23 cellular contexts compared by ENCODE assay signal in the genomic region with DNA sequence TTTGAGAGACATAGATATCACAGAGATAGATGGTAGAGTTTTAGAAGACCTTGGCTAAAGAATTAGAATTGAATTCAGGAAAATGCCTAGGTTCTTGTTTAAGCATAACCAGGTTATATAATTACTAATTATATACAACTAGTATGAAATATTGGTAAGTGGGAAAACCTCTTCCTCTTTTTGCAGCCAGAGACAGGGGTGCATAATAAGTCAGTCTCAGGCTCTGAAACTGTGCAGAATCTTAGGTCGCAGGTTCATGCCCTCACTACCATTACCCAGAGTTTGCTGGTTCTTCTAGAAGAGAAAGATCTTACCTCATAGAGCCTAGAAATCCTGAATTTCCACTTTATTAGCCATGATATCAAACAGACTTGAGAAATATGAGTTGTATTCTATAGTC.
DNase-seq lines count a peak whose midpoint lies in the region; ATAC-seq, FAIRE-seq and TF ChIP-seq lines count a peak whose summit lies in the region.
"Had no signal": no experiment of that assay in that cellular context is flagged by ENCODE, and none has a peak within 500 bp of the region (broad histone marks: within the 10 kb centered on the region; RNA-seq: fewer than 3 reads in every experiment).

No MANE protein-coding gene starts in this region.

- in situ Hi-C loops in GM12878 (cut with MboI) = no loop called here

- H3K4me1 ChIP-seq in GM12878 (ENCODE audit: control insufficient read depth, insufficient read depth, low read length) (no peaks in the 10 kb centered on the region), neuronal stem cell (ENCODE audit: control insufficient read depth in 2 of 2, insufficient read depth in 1 of 2, low read depth in 1 of 2, low read length in 2 of 2) (no peaks in the 10 kb centered on the region)
- H3K4me1 ChIP-seq: BE2C, SJSA1 had no signal

- no peak overlapping the region for H2BK15ac ChIP-seq in neuronal stem cell (ENCODE audit: low read length)

- no peak for TF ChIP-seq POLR2A in GM12891 (IDR thresholded peaks at IDR 0.05; ENCODE audit: low read depth, low read length)
- no peak for TF ChIP-seq POLR2A in GM12878 (IDR thresholded peaks at IDR 0.05; ENCODE audit: low read depth, low read length)

- no peak overlapping the region for H3K9ac ChIP-seq in GM12878 (ENCODE audit: control insufficient read depth, insufficient read depth, low read length)
- H3K9ac ChIP-seq in neuronal stem cell (ENCODE audit: low read depth, low read length, poor library complexity) = no peak overlapping the region

- H3K4me3 ChIP-seq in GM12878 (no peak overlapping the region), neuronal stem cell (ENCODE audit: low read length in 2 of 2) (no peak overlapping the region)
- H3K4me3 ChIP-seq: SJSA1 had no signal

- no peaks in the 10 kb centered on the region for H3K9me3 ChIP-seq in GM12878 (replicated peaks; ENCODE audit: control insufficient read depth, insufficient read depth, low read length)
- peaks cover 0 to 3% of the 10 kb centered on the region in 2 donors for H3K9me3 ChIP-seq in neuronal stem cell (replicated peaks in 1 of 2; ENCODE audit: control insufficient read depth in 2 of 2, insufficient read depth in 1 of 2, low read depth in 1 of 2, low read length in 2 of 2)
- H3K9me3 ChIP-seq: BE2C, SJSA1 had no signal

- H3K36me3 ChIP-seq in GM12878 (ENCODE audit: control insufficient read depth in 2 of 2, insufficient read depth in 2 of 2, low read length in 1 of 2) = no peaks in the 10 kb centered on the region
- no peaks in the 10 kb centered on the region for H3K36me3 ChIP-seq in neuronal stem cell (replicated peaks in 1 of 2; ENCODE audit: control insufficient read depth in 2 of 2, insufficient read depth in 2 of 2, low read length in 2 of 2)
- H3K36me3 ChIP-seq: BE2C, SJSA1 had no signal

- no peaks in the 10 kb centered on the region for H3K4me1 Mint-ChIP-seq in activated T-helper 17 cell treated with anti-CD3 and anti-CD28 coated beads, Interleukin-2, amount 50 U/mL, for 72 hours
- H3K4me1 Mint-ChIP-seq: T-cell had no signal

- no peak for TF ChIP-seq CTCF in GM12878 (IDR thresholded peaks at IDR 0.05 in 2 of 3, conservative IDR thresholded peaks at IDR 0.05 in 1 of 3; ENCODE audit: control insufficient read depth in 2 of 3, extremely low read depth in 1 of 3, insufficient read depth in 1 of 3, low read depth in 3 of 3, low read length in 3 of 3)

- TF ChIP-seq RAD21 in GM12878 (IDR thresholded peaks at IDR 0.05; ENCODE audit: insufficient read depth, low read depth, low read length) = no peak

- H3K79me2 ChIP-seq in GM12878 (ENCODE audit: control insufficient read depth, insufficient read depth, low read length) = no peaks in the 10 kb centered on the region

- H2AK5ac ChIP-seq in neuronal stem cell (ENCODE audit: low read depth, low read length) = no peak overlapping the region

- RAD21 ChIA-PET in GM12878 (lab: Charles Lee; ENCODE audit: unreplicated experiment) = no interaction called here

- SMC1A ChIA-PET in GM12878 (lab: Charles Lee; ENCODE audit: uncharacterized antibody, unreplicated experiment) = interaction anchor here (1.7 kb wide), 1 partner anchor 12 kb away, joined by 5 read pairs; no protein-coding TSS in a partner anchor

- H3K27ac Mint-ChIP-seq in activated T-helper 17 cell treated with anti-CD3 and anti-CD28 coated beads, Interleukin-2, amount 50 U/mL, for 72 hours = no peak overlapping the region
- H3K27ac Mint-ChIP-seq: T-cell had no signal

- CTCF ChIA-PET in GM12878 (lab: Yijun Ruan, JAX) = no interaction called here

- no peaks in the 10 kb centered on the region for H3K27me3 Mint-ChIP-seq in activated T-helper 17 cell treated with anti-CD3 and anti-CD28 coated beads, Interleukin-2, amount 50 U/mL, for 72 hours

- H3K27me3 ChIP-seq in GM12878 (replicated peaks in 1 of 2; ENCODE audit: control insufficient read depth in 2 of 2, insufficient read depth in 2 of 2, low read length in 1 of 2) (no peaks in the 10 kb centered on the region), neuronal stem cell (ENCODE audit: control insufficient read depth in 3 of 3, insufficient read depth in 3 of 3, low read depth in 1 of 3, low read length in 3 of 3) (no peaks in the 10 kb centered on the region)
- H3K27me3 ChIP-seq: BE2C, SJSA1 had no signal

- intact Hi-C loops in GM12878 (cut with micrococcal nuclease; ENCODE audit: unreplicated experiment) = no loop called here

- no peak overlapping the region for H3K18ac ChIP-seq in neuronal stem cell (ENCODE audit: low read length)

- H3K79me1 ChIP-seq in neuronal stem cell (ENCODE audit: low read depth, low read length) = no peaks in the 10 kb centered on the region

- ATAC-seq in GM21786 (IDR thresholded peaks at IDR 0.05; ENCODE audit: unreplicated experiment) (peak; percentile 51), HG03432 (IDR thresholded peaks at IDR 0.05; ENCODE audit: unreplicated experiment) (peak; percentile 51), GM12878 (peak; percentile 68)
- no peak for ATAC-seq in activated T-helper 17 cell treated with anti-CD3 and anti-CD28 coated beads, Interleukin-2, amount 50 U/mL, for 72 hours (replicated peaks)
- ATAC-seq: HepG2, T-cell had no signal

- H4K91ac ChIP-seq in neuronal stem cell (ENCODE audit: low read depth, low read length, poor library complexity) = no peak overlapping the region

- no peak overlapping the region for H3K4ac ChIP-seq in neuronal stem cell (ENCODE audit: low read length)

- H3K4me2 ChIP-seq in GM12878 (ENCODE audit: control insufficient read depth, insufficient read depth) (no peak overlapping the region), neuronal stem cell (ENCODE audit: insufficient read depth, low read length, poor library complexity, severe bottlenecking) (no peak overlapping the region)

- TF ChIP-seq EP300 in GM12878 (IDR thresholded peaks at IDR 0.05; ENCODE audit: borderline replicate concordance in 1 of 2, control insufficient read depth in 1 of 2, low read depth in 2 of 2, low read length in 2 of 2) = no peak

- DNase-seq in GM12891 (ENCODE audit: insufficient read length, low spot score) = no peak
- DNase-seq in GM12878 (ENCODE audit: low read depth, low spot score) = no peak
- no peak for DNase-seq in neuronal stem cell (ENCODE audit: low spot score)
- no peak for DNase-seq in germinal center (ENCODE audit: low spot score)
- DNase-seq: 8988T, ACHN, BE2C, Calu3, MV-4-11, NCI-H1105 treated with DMSO at 0.1 percent for 48 hours, NCI-H146, NCI-H1930, NCI-H446 treated with DMSO at 0.1 percent for 48 hours, NCI-H526 treated with DMSO at 0.1 percent for 48 hours, Right ventricle myocardium superior, RPMI8226, T-cell had no signal

- H2BK12ac ChIP-seq in neuronal stem cell (ENCODE audit: low read length) = no peak overlapping the region

- no peak overlapping the region for H3K23ac ChIP-seq in neuronal stem cell (ENCODE audit: low read depth, low read length, poor library complexity)

- no peak overlapping the region for H3K27ac ChIP-seq in GM12878 (ENCODE audit: control insufficient read depth, insufficient read depth)
- no peak overlapping the region for H3K27ac ChIP-seq in neuronal stem cell (replicated peaks; ENCODE audit: low read length)
- H3K27ac ChIP-seq: SJSA1 had no signal

- H2AFZ ChIP-seq in GM12878 (ENCODE audit: control insufficient read depth, low read depth, low read length) = no peak overlapping the region
- no peak overlapping the region for H2AFZ ChIP-seq in neuronal stem cell (ENCODE audit: low read length)

- POLR2A ChIA-PET in GM12878 (lab: Charles Lee) = no interaction called here

- no peaks in the 10 kb centered on the region for H3K36me3 Mint-ChIP-seq in activated T-helper 17 cell treated with anti-CD3 and anti-CD28 coated beads, Interleukin-2, amount 50 U/mL, for 72 hours (ENCODE audit: low read depth)
- H3K36me3 Mint-ChIP-seq: T-cell had no signal

- BruUV-seq in GM12878 (replicated peaks; lab: Mats Ljungman, UMichigan) = no TSS peak

- H3K14ac ChIP-seq in neuronal stem cell (ENCODE audit: low read length) = no peak overlapping the region

- H2BK120ac ChIP-seq in neuronal stem cell (ENCODE audit: low read depth, low read length) = no peak overlapping the region

- H4K20me1 ChIP-seq in GM12878 (ENCODE audit: control insufficient read depth, insufficient read depth) = no peaks in the 10 kb centered on the region

- no peak overlapping the region for H4K8ac ChIP-seq in neuronal stem cell (ENCODE audit: low read depth, low read length)

- FAIRE-seq in GM12891 (lab: Jason Lieb, UNC) (no peak), GM12878 (lab: Jason Lieb, UNC) (no peak)
- FAIRE-seq: H54, HepG2 had no signal

- H3K9me3 Mint-ChIP-seq in activated T-helper 17 cell treated with anti-CD3 and anti-CD28 coated beads, Interleukin-2, amount 50 U/mL, for 72 hours = no peaks in the 10 kb centered on the region

- H3K4me3 Mint-ChIP-seq in activated T-helper 17 cell treated with anti-CD3 and anti-CD28 coated beads, Interleukin-2, amount 50 U/mL, for 72 hours = no peak overlapping the region
- H3K4me3 Mint-ChIP-seq: T-cell had no signal

- no peak overlapping the region for H2BK5ac ChIP-seq in neuronal stem cell (ENCODE audit: low read length)

- 54% methylated on average over 1 of the region's 1 CpG for WGBS in GM12878 (ENCODE audit: insufficient coverage, insufficient replicate concordance, low lambda C conversion rate, missing lambda C conversion rate)
- WGBS in neuronal stem cell (ENCODE audit: extremely low coverage in 2 of 2, insufficient read length in 2 of 2, insufficient replicate concordance in 1 of 2), 2 donors = no CpG with 5 or more reads among the region's 1 CpG

TF ChIP-seq in GM12891, 5 proteins besides CTCF, POLR2A, EP300 and RAD21:
- no peak for TF ChIP-seq TAF1 (IDR thresholded peaks at IDR 0.05; ENCODE audit: low read depth, low read length)
- no peak for TF ChIP-seq PAX5 (IDR thresholded peaks at IDR 0.05; ENCODE audit: insufficient read depth, low read length, severe bottlenecking)
- TF ChIP-seq POU2F2 (IDR thresholded peaks at IDR 0.05; ENCODE audit: low read depth, low read length) = no peak
- peak; percentile 72 for TF ChIP-seq SPI1 (IDR thresholded peaks at IDR 0.05; ENCODE audit: low read depth, low read length)
- no peak for TF ChIP-seq POLR2AphosphoS5 (IDR thresholded peaks at IDR 0.05; ENCODE audit: low read depth, low read length)
TF ChIP-seq in GM12891: peak in this region for 1.

TF ChIP-seq in GM12878, 131 proteins besides CTCF, POLR2A, EP300 and RAD21:
- no peak for TF ChIP-seq CBX3 (IDR thresholded peaks at IDR 0.05; ENCODE audit: borderline replicate concordance, low read depth)
- TF ChIP-seq SPI1 (IDR thresholded peaks at IDR 0.05; ENCODE audit: borderline replicate concordance, insufficient read depth, low read depth, low read length) = peak; percentile 70; the same call in 1 of the 2 replicates
